13 cellular contexts compared by ENCODE assay signal in genomic region chr19:18320865-18321728, GRCh38. TPM values are rescaled to one million over a fixed set of nuclear protein-coding genes. Genes with fewer than 3 reads are reported as not detected.
DNase-seq lines count a peak whose midpoint lies in the region; ATAC-seq, FAIRE-seq and TF ChIP-seq lines count a peak whose summit lies in the region.
"Had no signal": no experiment of that assay in that cellular context is flagged by ENCODE, and none has a peak within 500 bp of the region (broad histone marks: within the 10 kb centered on the region; RNA-seq: fewer than 3 reads in every experiment).

No MANE protein-coding gene starts in this region.

- POLR2A ChIA-PET in activated B cell treated with CpG ODN at 0.5 μM for 24 hours (lab: Charles Lee), result interaction anchor here (0.5 to 21.9 kb wide), 10 partner anchors 8 to 234 kb away, joined by 3 to 857 read pairs (median 12); partner anchors contain the start of genes IL12RB1, IQCN, JUND and MPV17L2

- peak overlapping the region; percentile 92 for H3K4me3 Mint-ChIP-seq in activated CD8-positive, alpha-beta memory T cell treated with anti-CD3 and anti-CD28 coated beads, Interleukin-2, amount 10 ng/mL, durations not matched to agents 7 days and 5 days
- H3K4me3 Mint-ChIP-seq in activated B cell treated with CpG ODN at 0.5 μM for 24 hours, result peak overlapping the region; percentile 85
- peak overlapping the region; percentile 85 to 92 (median 89) for H3K4me3 Mint-ChIP-seq in immature natural killer cell
- peak overlapping the region; percentile 82 for H3K4me3 Mint-ChIP-seq in stimulated activated memory B cell treated with anti-CD40 and anti-IgM and Interleukin-4, amounts not matched to agents 10 μg/mL and 1 μg/mL and 100 μg/mL, for 72 hours

- no peak for DNase-seq in activated CD8-positive, alpha-beta memory T cell treated with anti-CD3 and anti-CD28 coated beads, Interleukin-2, amount 10 ng/mL, durations not matched to agents 7 days and 5 days
- no peak for DNase-seq in activated CD8-positive, alpha-beta memory T cell treated with anti-CD3 and anti-CD28 coated beads, Interleukin-2, amount 50 U/mL, for 4 hours
- no peak for DNase-seq in activated B cell treated with CpG ODN at 0.5 μM for 24 hours
- DNase-seq in immature natural killer cell, result no peak
- DNase-seq in SHP77 (lab: John Stamatoyannopoulos, UW), result no peak
- DNase-seq in GM19239 (ENCODE audit: insufficient read length, low spot score), result no peak
- DNase-seq in DMS79 (lab: John Stamatoyannopoulos, UW), result no peak
- DNase-seq: T1000, uterus had no signal

- CTCF ChIA-PET in activated CD8-positive, alpha-beta memory T cell treated with anti-CD3 and anti-CD28 coated beads, Interleukin-2, amount 10 ng/mL, durations not matched to agents 7 days and 5 days (lab: Charles Lee), result interaction anchor here (0.9 to 17.3 kb wide), 15 partner anchors 10 to 129 kb away, joined by 3 to 399 read pairs (median 7); partner anchors contain the start of genes IQCN, JUND and RAB3A
- CTCF ChIA-PET in activated B cell treated with CpG ODN at 0.5 μM for 24 hours (lab: Charles Lee), result interaction anchor here (8.4 kb wide), 1 partner anchor 41 kb away, joined by 232 read pairs; the partner anchor contains the start of gene JUND

- intact Hi-C loops in activated B cell treated with CpG ODN at 0.5 μM for 24 hours (cut with micrococcal nuclease), result no loop called here

- TF ChIP-seq CTCF in activated B cell treated with CpG ODN at 0.5 μM for 24 hours (IDR thresholded peaks at IDR 0.05), result no peak

- ATAC-seq in activated CD8-positive, alpha-beta memory T cell treated with anti-CD3 and anti-CD28 coated beads, Interleukin-2, amount 10 ng/mL, durations not matched to agents 7 days and 5 days, result no peak
- ATAC-seq in activated B cell treated with CpG ODN at 0.5 μM for 24 hours (ENCODE audit: low read depth), result no peak
- no peak for ATAC-seq in stimulated activated memory B cell treated with anti-CD40 and anti-IgM and Interleukin-4, amounts not matched to agents 10 μg/mL and 1 μg/mL and 100 μg/mL, for 72 hours

- H3K27me3 Mint-ChIP-seq in activated CD8-positive, alpha-beta memory T cell treated with anti-CD3 and anti-CD28 coated beads, Interleukin-2, amount 10 ng/mL, durations not matched to agents 7 days and 5 days, result no peaks in the 10 kb centered on the region
- H3K27me3 Mint-ChIP-seq in activated B cell treated with CpG ODN at 0.5 μM for 24 hours (no peaks in the 10 kb centered on the region), immature natural killer cell (ENCODE audit: low read depth in 3 of 3) (peaks cover 0 to 9% (median 0%) of the 10 kb centered on the region in 3 donors)
- H3K27me3 Mint-ChIP-seq in stimulated activated memory B cell treated with anti-CD40 and anti-IgM and Interleukin-4, amounts not matched to agents 10 μg/mL and 1 μg/mL and 100 μg/mL, for 72 hours, result no peaks in the 10 kb centered on the region

- no peaks in the 10 kb centered on the region for H3K9me3 Mint-ChIP-seq in activated CD8-positive, alpha-beta memory T cell treated with anti-CD3 and anti-CD28 coated beads, Interleukin-2, amount 10 ng/mL, durations not matched to agents 7 days and 5 days (ENCODE audit: low read depth)
- H3K9me3 Mint-ChIP-seq in activated B cell treated with CpG ODN at 0.5 μM for 24 hours (no peaks in the 10 kb centered on the region), immature natural killer cell (no peaks in the 10 kb centered on the region)
- H3K9me3 Mint-ChIP-seq in stimulated activated memory B cell treated with anti-CD40 and anti-IgM and Interleukin-4, amounts not matched to agents 10 μg/mL and 1 μg/mL and 100 μg/mL, for 72 hours, result no peaks in the 10 kb centered on the region

- no peak for FAIRE-seq in GM19239 (lab: Jason Lieb, UNC)
- FAIRE-seq: colon had no signal

- H3K36me3 Mint-ChIP-seq in activated CD8-positive, alpha-beta memory T cell treated with anti-CD3 and anti-CD28 coated beads, Interleukin-2, amount 10 ng/mL, durations not matched to agents 7 days and 5 days, result peaks cover 26% of the 10 kb centered on the region
- no peaks in the 10 kb centered on the region for H3K36me3 Mint-ChIP-seq in activated B cell treated with CpG ODN at 0.5 μM for 24 hours (ENCODE audit: low read depth)
- H3K36me3 Mint-ChIP-seq in immature natural killer cell, result no peaks in the 10 kb centered on the region
- peaks cover 10% of the 10 kb centered on the region for H3K36me3 Mint-ChIP-seq in stimulated activated memory B cell treated with anti-CD40 and anti-IgM and Interleukin-4, amounts not matched to agents 10 μg/mL and 1 μg/mL and 100 μg/mL, for 72 hours

- peaks cover 63% of the 10 kb centered on the region for H3K4me1 Mint-ChIP-seq in activated CD8-positive, alpha-beta memory T cell treated with anti-CD3 and anti-CD28 coated beads, Interleukin-2, amount 10 ng/mL, durations not matched to agents 7 days and 5 days
- H3K4me1 Mint-ChIP-seq in activated B cell treated with CpG ODN at 0.5 μM for 24 hours (peaks cover 57% of the 10 kb centered on the region), immature natural killer cell (peaks cover 60 to 70% of the 10 kb centered on the region in 2 donors)
- peaks cover 63% of the 10 kb centered on the region for H3K4me1 Mint-ChIP-seq in stimulated activated memory B cell treated with anti-CD40 and anti-IgM and Interleukin-4, amounts not matched to agents 10 μg/mL and 1 μg/mL and 100 μg/mL, for 72 hours

- H3K27ac Mint-ChIP-seq in activated CD8-positive, alpha-beta memory T cell treated with anti-CD3 and anti-CD28 coated beads, Interleukin-2, amount 10 ng/mL, durations not matched to agents 7 days and 5 days, result peak overlapping the region; percentile 97
- H3K27ac Mint-ChIP-seq in activated B cell treated with CpG ODN at 0.5 μM for 24 hours (peak overlapping the region; percentile 31), immature natural killer cell (peak overlapping the region; percentile 88 to 99 (median 96))
- peak overlapping the region; percentile 84 for H3K27ac Mint-ChIP-seq in stimulated activated memory B cell treated with anti-CD40 and anti-IgM and Interleukin-4, amounts not matched to agents 10 μg/mL and 1 μg/mL and 100 μg/mL, for 72 hours

RNA-seq across cellular contexts. Expression of gene LSM4, which starts 1.8 kb away (rescaled TPM):
- total RNA-seq in activated CD8-positive, alpha-beta memory T cell treated with anti-CD3 and anti-CD28 coated beads, Interleukin-2, amount 10 ng/mL, durations not matched to agents 7 days and 5 days, result 100 to 1,000 TPM; 209 to 236 TPM
- 59.2 and 70.3 TPM in 2 replicates for total RNA-seq in activated B cell treated with CpG ODN at 0.5 μM for 24 hours
- polyA plus RNA-seq in immature natural killer cell, result 100 to 1,000 TPM; 128 to 189 (median 178) TPM

RNA-seq across cellular contexts. Expression of gene PGPEP1, which starts 19.3 kb away (rescaled TPM):
- total RNA-seq in activated CD8-positive, alpha-beta memory T cell treated with anti-CD3 and anti-CD28 coated beads, Interleukin-2, amount 10 ng/mL, durations not matched to agents 7 days and 5 days, result 10 to 100 TPM; 35.5 to 44.7 TPM
- 5.6 and 6.9 TPM in 2 replicates for total RNA-seq in activated B cell treated with CpG ODN at 0.5 μM for 24 hours
- 10 to 100 TPM in 2 of 3 donors, 1 to 10 TPM in 1; 8.2 to 20.6 (median 17.5) TPM for polyA plus RNA-seq in immature natural killer cell

RNA-seq across cellular contexts. Expression of gene JUND, which starts 39.7 kb away (rescaled TPM):
- 100 to 1,000 TPM; 498 to 501 TPM for total RNA-seq in activated CD8-positive, alpha-beta memory T cell treated with anti-CD3 and anti-CD28 coated beads, Interleukin-2, amount 10 ng/mL, durations not matched to agents 7 days and 5 days
- total RNA-seq in activated B cell treated with CpG ODN at 0.5 μM for 24 hours, result 206 and 225 TPM in 2 replicates
- 10 to 100 TPM; 15.0 to 71.8 (median 54.7) TPM for polyA plus RNA-seq in immature natural killer cell

RNA-seq across cellular contexts. Expression of gene IQCN, which starts 46.8 kb away (rescaled TPM):
- total RNA-seq in activated CD8-positive, alpha-beta memory T cell treated with anti-CD3 and anti-CD28 coated beads, Interleukin-2, amount 10 ng/mL, durations not matched to agents 7 days and 5 days, result 1 to 10 TPM; 2.2 to 3.1 TPM
- total RNA-seq in activated B cell treated with CpG ODN at 0.5 μM for 24 hours, result 15.6 and 17.8 TPM in 2 replicates
- under 1 TPM in 1 of 3 donors, not detected in 2; 0.15 TPM for polyA plus RNA-seq in immature natural killer cell
- total RNA-seq: HT1080, pulmonary artery endothelial cell had no signal

Comparison
In these comparisons a context has a peak if more than half of its experiments do, and no peak if none do; other contexts are left out.
1. H3K27ac Mint-ChIP-seq: peak in every context shown above with its lines; median percentile 97 in activated CD8-positive, alpha-beta memory T cell treated with anti-CD3 and anti-CD28 coated beads, Interleukin-2, amount 10 ng/mL, durations not matched to agents 7 days and 5 days; 96 in immature natural killer cell; 84 in stimulated activated memory B cell treated with anti-CD40 and anti-IgM and Interleukin-4, amounts not matched to agents 10 μg/mL and 1 μg/mL and 100 μg/mL, for 72 hours; 31 in activated B cell treated with CpG ODN at 0.5 μM for 24 hours.